ENCODE assay signal across 12 cellular contexts in the genomic region with DNA sequence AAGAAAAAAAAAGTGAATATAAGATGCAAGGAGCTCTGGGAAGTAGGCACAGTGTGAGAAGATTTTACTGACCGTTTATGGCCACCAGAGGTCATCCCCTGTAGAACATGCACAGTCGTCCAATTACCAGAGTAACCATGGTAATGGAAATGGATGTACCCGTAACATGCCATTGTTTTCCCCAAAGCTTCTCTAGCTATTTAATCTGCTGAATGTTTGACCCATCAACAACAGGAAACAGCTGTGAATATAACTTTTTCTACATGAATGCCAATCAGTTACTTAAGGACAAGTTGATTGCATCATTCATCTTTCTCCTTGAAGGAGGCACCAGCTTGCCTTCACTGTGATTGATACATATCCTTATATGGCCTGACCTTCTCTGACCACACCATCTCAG.
DNase-seq lines count a peak whose midpoint lies in the region; ATAC-seq, FAIRE-seq and TF ChIP-seq lines count a peak whose summit lies in the region.
"Had no signal": no experiment of that assay in that cellular context is flagged by ENCODE, and none has a peak within 500 bp of the region (broad histone marks: within the 10 kb centered on the region; RNA-seq: fewer than 3 reads in every experiment).

No MANE protein-coding gene starts in this region.

- DNase-seq in COR-L47 (lab: John Stamatoyannopoulos, UW) (peak; percentile 30), IMR-90 (no peak), RWPE2 (ENCODE audit: low spot score) (no peak), kidney (no peak), SHP77 treated with DMSO at 0.1 percent for 48 hours (lab: John Stamatoyannopoulos, UW) (no peak), tibial nerve (ENCODE audit: low spot score in 2 of 2) (no peak), NCI-H1105 (lab: John Stamatoyannopoulos, UW) (no peak)
- DNase-seq: CD8-positive, alpha-beta memory T cell; glutamatergic neuron; NCI-H1694 treated with DMSO at 0.1 percent for 48 hours had no signal

- WGBS in IMR-90 (ENCODE audit: extremely low coverage in 2 of 2, insufficient read length in 1 of 2), 2 experiments: no CpG with 5 or more reads among the region's 3 CpGs
- 31 to 46% methylated on average over 3 of the region's 3 CpGs for WGBS in tibial nerve, 2 donors

- intact Hi-C loops in IMR-90 (cut with micrococcal nuclease) (no loop called here), kidney (cut with DNase I) (no loop called here)

- H3K4me2 ChIP-seq in IMR-90 (ENCODE audit: low read depth, low read length): no peak overlapping the region

- H3K23ac ChIP-seq in IMR-90 (ENCODE audit: low read depth, low read length): no peak overlapping the region

- no peaks in the 10 kb centered on the region for H3K9me1 ChIP-seq in IMR-90 (ENCODE audit: insufficient read depth, low read length)

- dilution Hi-C loops in IMR-90 (cut with HindIII; ENCODE audit: low sequenced_read_pairs, unreplicated experiment): no loop called here

- no peak overlapping the region for H3K18ac ChIP-seq in IMR-90 (ENCODE audit: low read depth, low read length)

- H3K27ac ChIP-seq in IMR-90 (ENCODE audit: insufficient read depth, low read length) (no peak overlapping the region), RWPE2 (ENCODE audit: poor library complexity, severe bottlenecking) (no peak overlapping the region), kidney (ENCODE audit: low read depth in 2 of 2, low read length in 2 of 2) (no peak overlapping the region), tibial nerve (no peak overlapping the region)

- no peak for FAIRE-seq in kidney (lab: Jason Lieb, UNC)

- H3K9me3 ChIP-seq in IMR-90 (ENCODE audit: control insufficient read depth, insufficient read depth, low read length) (peaks cover 2% of the 10 kb centered on the region; the same call in 1 of the 2 replicates), RWPE2 (ENCODE audit: severe bottlenecking) (no peaks in the 10 kb centered on the region), kidney (ENCODE audit: control insufficient read depth in 1 of 2, low read length in 2 of 2) (no peaks in the 10 kb centered on the region), tibial nerve (no peaks in the 10 kb centered on the region)

- TF ChIP-seq EP300 in tibial nerve (IDR thresholded peaks at IDR 0.05): no peak

- H2BK120ac ChIP-seq in IMR-90 (ENCODE audit: low read depth, low read length): no peak overlapping the region

- CTCF ChIA-PET in IMR-90 (lab: Yijun Ruan, JAX): no interaction called here

- H3K36me3 ChIP-seq in IMR-90 (ENCODE audit: control insufficient read depth, insufficient read depth, low read length) (no peaks in the 10 kb centered on the region), RWPE2 (ENCODE audit: low read depth) (no peaks in the 10 kb centered on the region), kidney (ENCODE audit: control insufficient read depth in 1 of 2, insufficient read depth in 2 of 2, low read length in 2 of 2) (no peaks in the 10 kb centered on the region), tibial nerve (no peaks in the 10 kb centered on the region)

- H2AFZ ChIP-seq in IMR-90 (replicated peaks; ENCODE audit: low read length, poor library complexity): no peak overlapping the region

- ATAC-seq in IMR-90 (ENCODE audit: low read depth) (no peak), RWPE2 (ENCODE audit: low read depth) (peak; percentile 61; the same call in 1 of the 3 replicates), GM21717 (IDR thresholded peaks at IDR 0.05; ENCODE audit: unreplicated experiment) (no peak)
- ATAC-seq: activated naive CD4-positive, alpha-beta T cell treated with anti-CD3 and anti-CD28 coated beads, Interleukin-2, amount 50 U/mL, for 72 hours had no signal

- H3K56ac ChIP-seq in IMR-90 (ENCODE audit: extremely low read depth, insufficient read depth, low read length): no peak overlapping the region

- no peak overlapping the region for H2AK9ac ChIP-seq in IMR-90 (replicated peaks; ENCODE audit: low read depth, low read length, poor library complexity)

- H4K8ac ChIP-seq in IMR-90 (ENCODE audit: low read depth in 2 of 2, low read length in 2 of 2): no peak overlapping the region

- no peak overlapping the region for H3K9ac ChIP-seq in IMR-90 (ENCODE audit: low read depth, low read length)
- H3K9ac ChIP-seq in kidney (ENCODE audit: low read length in 2 of 2): no peak overlapping the region

- no peaks in the 10 kb centered on the region for H3K27me3 ChIP-seq in IMR-90 (ENCODE audit: control insufficient read depth, insufficient read depth, low read length)
- no peaks in the 10 kb centered on the region for H3K27me3 ChIP-seq in RWPE2 (ENCODE audit: insufficient read depth, poor library complexity, severe bottlenecking)
- no peaks in the 10 kb centered on the region for H3K27me3 ChIP-seq in tibial nerve

- POLR2A ChIA-PET in IMR-90 (lab: Charles Lee; ENCODE audit: unreplicated experiment): no interaction called here

- H3K14ac ChIP-seq in IMR-90 (replicated peaks; ENCODE audit: low read depth, low read length): no peak overlapping the region

- in situ Hi-C loops in IMR-90 (cut with MboI; ENCODE audit: low sequenced_read_pairs): no loop called here

- no peak overlapping the region for H2BK20ac ChIP-seq in IMR-90 (ENCODE audit: low read depth, low read length)

- no peak overlapping the region for H4K5ac ChIP-seq in IMR-90 (ENCODE audit: low read depth, low read length)

- no TSS peak for BruUV-seq in IMR-90 (replicated peaks; lab: Mats Ljungman, UMichigan)

- no peak for TF ChIP-seq RAD21 in IMR-90 (IDR thresholded peaks at IDR 0.05; ENCODE audit: low read length)

- TF ChIP-seq CTCF in IMR-90 (conservative IDR thresholded peaks at IDR 0.05; ENCODE audit: low read depth, low read length) (no peak), RWPE2 (IDR thresholded peaks at IDR 0.05; ENCODE audit: poor library complexity, severe bottlenecking) (peak; percentile 59), kidney (IDR thresholded peaks at IDR 0.05; ENCODE audit: borderline replicate concordance, extremely low read depth, insufficient read depth) (peak; percentile 16), tibial nerve (IDR thresholded peaks at IDR 0.05) (no peak)

- H3K79me1 ChIP-seq in IMR-90 (ENCODE audit: low read depth in 1 of 2, low read length in 2 of 2): no peaks in the 10 kb centered on the region

- H3K4ac ChIP-seq in IMR-90 (ENCODE audit: low read depth, low read length): no peak overlapping the region

- no peak overlapping the region for H3K4me3 ChIP-seq in IMR-90 (ENCODE audit: insufficient read depth, low read depth, low read length)
- H3K4me3 ChIP-seq in RWPE2 (ENCODE audit: severe bottlenecking): no peak overlapping the region
- no peak overlapping the region for H3K4me3 ChIP-seq in kidney (ENCODE audit: low read length in 2 of 2)
- no peak overlapping the region for H3K4me3 ChIP-seq in tibial nerve

- H2AK5ac ChIP-seq in IMR-90 (ENCODE audit: low read depth, low read length): no peak overlapping the region

- H3K4me1 ChIP-seq in IMR-90 (ENCODE audit: control insufficient read depth, insufficient read depth, low read length) (no peaks in the 10 kb centered on the region), RWPE2 (ENCODE audit: insufficient read depth, poor library complexity, severe bottlenecking) (no peaks in the 10 kb centered on the region), kidney (ENCODE audit: control insufficient read depth in 1 of 2, insufficient read depth in 1 of 2, low read depth in 1 of 2, low read length in 2 of 2) (no peaks in the 10 kb centered on the region), tibial nerve (no peaks in the 10 kb centered on the region)

- H4K20me1 ChIP-seq in IMR-90 (ENCODE audit: insufficient read depth, low read length): no peaks in the 10 kb centered on the region

- no peak for TF ChIP-seq POLR2A in IMR-90 (IDR thresholded peaks at IDR 0.05; ENCODE audit: low read depth, low read length)
- TF ChIP-seq POLR2A in tibial nerve (IDR thresholded peaks at IDR 0.05): no peak

- H4K91ac ChIP-seq in IMR-90 (ENCODE audit: insufficient read depth, low read depth, low read length): no peak overlapping the region

- H2BK15ac ChIP-seq in IMR-90 (ENCODE audit: low read depth, low read length): no peak overlapping the region

- no peak overlapping the region for H2BK5ac ChIP-seq in IMR-90 (ENCODE audit: low read depth, low read length, poor library complexity, severe bottlenecking)

TF ChIP-seq in IMR-90, 13 proteins besides CTCF, POLR2A, EP300 and RAD21:
- TF ChIP-seq CEBPB (IDR thresholded peaks at IDR 0.05; ENCODE audit: low read depth, low read length): peak; percentile 26; the same call in 1 of the 2 replicates
- TF ChIP-seq MAFK (IDR thresholded peaks at IDR 0.05; ENCODE audit: low read depth, low read length): no peak
- TF ChIP-seq SMC3 (IDR thresholded peaks at IDR 0.05; ENCODE audit: low read depth, low read length): no peak

Comparison
In these comparisons a context has a peak if more than half of its experiments do, and no peak if none do; other contexts are left out.
1. CTCF ChIP-seq: peak in RWPE2 (single experiment) and kidney (single experiment); none in IMR-90 (single experiment) and tibial nerve (0 of 5).